ENCODE assay signal across 8 cellular contexts in the genomic region with DNA sequence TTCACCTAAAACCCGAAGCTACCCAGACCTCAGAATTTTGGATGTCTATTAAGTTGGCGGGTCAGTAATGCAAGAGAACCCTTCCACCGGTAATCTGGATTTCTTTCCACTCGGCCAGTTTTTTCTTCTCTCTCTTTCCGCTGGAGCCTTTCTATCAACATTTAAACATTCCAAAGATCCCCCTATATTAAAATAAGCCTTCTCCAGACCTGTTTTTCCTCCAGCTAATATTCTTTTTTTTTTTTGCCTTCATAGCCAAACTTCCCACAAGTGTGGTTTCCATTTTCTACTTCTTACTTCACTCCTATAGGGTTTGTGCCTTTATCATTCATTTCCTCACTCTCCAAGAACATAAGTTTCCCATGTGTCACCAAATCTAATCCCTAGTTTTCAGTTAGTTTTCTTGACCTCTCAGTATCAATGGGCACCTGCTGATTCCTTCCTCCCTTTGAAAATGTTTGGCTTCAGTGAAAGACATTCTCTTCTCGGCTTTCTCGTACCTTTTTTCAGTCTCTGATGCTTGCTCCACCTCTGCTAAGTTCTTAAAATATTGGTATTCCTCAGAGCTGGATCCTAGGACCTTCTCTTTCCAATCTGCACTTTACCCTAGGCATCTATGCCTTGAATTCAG. TPM values are rescaled to one million over a fixed set of nuclear protein-coding genes. Genes with fewer than 3 reads are reported as not detected.
DNase-seq lines count a peak whose midpoint lies in the region; ATAC-seq and TF ChIP-seq lines count a peak whose summit lies in the region.

No MANE protein-coding gene starts in this region.

- peaks cover 34% of the 10 kb centered on the region for H3K79me2 ChIP-seq in DOHH2 (ENCODE audit: control insufficient read depth, low read length)
- H3K79me2 ChIP-seq in parathyroid adenoma: no peaks in the 10 kb centered on the region

- TF ChIP-seq CTCF in DOHH2 (IDR thresholded peaks at IDR 0.05; ENCODE audit: low read depth, low read length, poor library complexity, severe bottlenecking): no peak
- TF ChIP-seq CTCF in Panc1 (IDR thresholded peaks at IDR 0.05): no peak
- TF ChIP-seq CTCF in parathyroid adenoma (IDR thresholded peaks at IDR 0.05): no peak

- DNase-seq in Panc1 (ENCODE audit: low read depth, low spot score) (no peak), epithelial cell of prostate (ENCODE audit: low read depth, low spot score) (no peak), GOT3 (lab: John Stamatoyannopoulos, UW) (no peak), putamen (ENCODE audit: low spot score) (no peak), hypothalamus (lab: John Stamatoyannopoulos, UW) (no peak), NCI-H774 (lab: John Stamatoyannopoulos, UW) (no peak)

- H3K4me2 ChIP-seq in DOHH2 (ENCODE audit: low read length) (peak overlapping the region; percentile 87), parathyroid adenoma (ENCODE audit: low read length) (peak overlapping the region; percentile 86)

- in situ Hi-C loops in Panc1 (cut with HindIII; ENCODE audit: low pct_unique_long_range_greater_than_20kb, low sequenced_read_pairs): no loop called here

- CTCF ChIA-PET in Panc1 (lab: Charles Lee): no interaction called here

- ATAC-seq in Panc1: no peak

- peak overlapping the region; percentile 89 for H2AFZ ChIP-seq in parathyroid adenoma

- H3K4me3 ChIP-seq in DOHH2 (ENCODE audit: low read length): peak overlapping the region; percentile 99
- H3K4me3 ChIP-seq in Panc1 (ENCODE audit: low read depth in 2 of 2, low read length in 2 of 2): peak overlapping the region; percentile 93 to 95
- H3K4me3 ChIP-seq in parathyroid adenoma (ENCODE audit: low read depth, low read length): peak overlapping the region; percentile 93

- POLR2A ChIA-PET in Panc1 (lab: Charles Lee): interaction anchor here (1.1 kb wide), 1 partner anchor 201 kb away, joined by 4 read pairs; a partner anchor contains a TSS

- no peaks in the 10 kb centered on the region for H4K20me1 ChIP-seq in DOHH2 (ENCODE audit: control insufficient read depth, insufficient read depth, low read depth, low read length)

- peak overlapping the region; percentile 46 for H3K9ac ChIP-seq in parathyroid adenoma

- H3K36me3 ChIP-seq in DOHH2 (ENCODE audit: control insufficient read depth, low read length): peaks cover 36% of the 10 kb centered on the region
- H3K36me3 ChIP-seq in Panc1 (ENCODE audit: control insufficient read depth, insufficient read depth, low read length): peaks cover 5% of the 10 kb centered on the region; the same call in 1 of the 2 replicates
- no peaks in the 10 kb centered on the region for H3K36me3 ChIP-seq in parathyroid adenoma (ENCODE audit: control insufficient read depth, insufficient read depth, low read length)

- H3K27me3 ChIP-seq in DOHH2 (ENCODE audit: control insufficient read depth, low read length): no peaks in the 10 kb centered on the region
- H3K27me3 ChIP-seq in Panc1 (ENCODE audit: control insufficient read depth, insufficient read depth, low read length): no peaks in the 10 kb centered on the region
- no peaks in the 10 kb centered on the region for H3K27me3 ChIP-seq in parathyroid adenoma (ENCODE audit: control insufficient read depth, insufficient read depth, low read length)

- H3K9me3 ChIP-seq in DOHH2 (ENCODE audit: control insufficient read depth, insufficient read depth, low read length): no peaks in the 10 kb centered on the region
- no peaks in the 10 kb centered on the region for H3K9me3 ChIP-seq in Panc1 (ENCODE audit: control insufficient read depth, insufficient read depth, low read depth, low read length)
- H3K9me3 ChIP-seq in parathyroid adenoma (ENCODE audit: control insufficient read depth, low read length): no peaks in the 10 kb centered on the region

- peaks cover 22% of the 10 kb centered on the region for H3K4me1 ChIP-seq in DOHH2 (ENCODE audit: control insufficient read depth, low read length)
- H3K4me1 ChIP-seq in Panc1 (ENCODE audit: control insufficient read depth, insufficient read depth, low read length): peaks cover 16% of the 10 kb centered on the region
- peaks cover 8% of the 10 kb centered on the region for H3K4me1 ChIP-seq in parathyroid adenoma

- intact Hi-C loops in Panc1 (cut with micrococcal nuclease; ENCODE audit: unreplicated experiment): no loop called here

- H3F3A ChIP-seq in DOHH2 (ENCODE audit: control insufficient read depth, insufficient read depth): no peaks in the 10 kb centered on the region

- no peaks in the 10 kb centered on the region for H3K9me2 ChIP-seq in DOHH2 (replicated peaks; ENCODE audit: control insufficient read depth, low read length)

- H3K27ac ChIP-seq in DOHH2 (ENCODE audit: low read depth, low read length) (peak overlapping the region; percentile 36), Panc1 (ENCODE audit: low read length) (peak overlapping the region; percentile 96), epithelial cell of prostate (peak overlapping the region; percentile 98), parathyroid adenoma (peak overlapping the region; percentile 98)

- TSS peak; percentile 97 for BruUV-seq in Panc1 (replicated peaks; lab: Mats Ljungman, UMichigan)

RNA-seq across cellular contexts. Expression of a gene that starts 0.6 kb away (rescaled TPM):
- total RNA-seq in Panc1 (2021; ENCODE audit: unreplicated experiment): 54.2 TPM
- 49.1 TPM for polyA plus RNA-seq in Panc1 (2012; ENCODE audit: insufficient read length)

RNA-seq across cellular contexts. Expression of a gene that starts 13.4 kb away (rescaled TPM):
- total RNA-seq in Panc1 (2021; ENCODE audit: unreplicated experiment): 37.6 TPM
- polyA plus RNA-seq in Panc1 (2012; ENCODE audit: insufficient read length): 31.2 TPM

RNA-seq across cellular contexts. Expression of a gene that starts 13.7 kb away (rescaled TPM):
- 1.0 TPM for total RNA-seq in Panc1 (2021; ENCODE audit: unreplicated experiment)
- 1.6 TPM for polyA plus RNA-seq in Panc1 (2012; ENCODE audit: insufficient read length)

RNA-seq across cellular contexts. Expression of a gene that starts 44.4 kb away (rescaled TPM):
- 0.31 TPM for total RNA-seq in Panc1 (2021; ENCODE audit: unreplicated experiment)
- polyA plus RNA-seq in Panc1 (2012; ENCODE audit: insufficient read length): 0.21 TPM

Comparison
In these comparisons a context has a peak if more than half of its experiments do, and no peak if none do; other contexts are left out.
1. H3K27ac ChIP-seq: peak in every context shown above with its lines; median percentile 98 in epithelial cell of prostate; 98 in parathyroid adenoma; 96 in Panc1; 36 in DOHH2.